Comparison of ENCODE assay signal across 8 cellular contexts in the genomic region with DNA sequence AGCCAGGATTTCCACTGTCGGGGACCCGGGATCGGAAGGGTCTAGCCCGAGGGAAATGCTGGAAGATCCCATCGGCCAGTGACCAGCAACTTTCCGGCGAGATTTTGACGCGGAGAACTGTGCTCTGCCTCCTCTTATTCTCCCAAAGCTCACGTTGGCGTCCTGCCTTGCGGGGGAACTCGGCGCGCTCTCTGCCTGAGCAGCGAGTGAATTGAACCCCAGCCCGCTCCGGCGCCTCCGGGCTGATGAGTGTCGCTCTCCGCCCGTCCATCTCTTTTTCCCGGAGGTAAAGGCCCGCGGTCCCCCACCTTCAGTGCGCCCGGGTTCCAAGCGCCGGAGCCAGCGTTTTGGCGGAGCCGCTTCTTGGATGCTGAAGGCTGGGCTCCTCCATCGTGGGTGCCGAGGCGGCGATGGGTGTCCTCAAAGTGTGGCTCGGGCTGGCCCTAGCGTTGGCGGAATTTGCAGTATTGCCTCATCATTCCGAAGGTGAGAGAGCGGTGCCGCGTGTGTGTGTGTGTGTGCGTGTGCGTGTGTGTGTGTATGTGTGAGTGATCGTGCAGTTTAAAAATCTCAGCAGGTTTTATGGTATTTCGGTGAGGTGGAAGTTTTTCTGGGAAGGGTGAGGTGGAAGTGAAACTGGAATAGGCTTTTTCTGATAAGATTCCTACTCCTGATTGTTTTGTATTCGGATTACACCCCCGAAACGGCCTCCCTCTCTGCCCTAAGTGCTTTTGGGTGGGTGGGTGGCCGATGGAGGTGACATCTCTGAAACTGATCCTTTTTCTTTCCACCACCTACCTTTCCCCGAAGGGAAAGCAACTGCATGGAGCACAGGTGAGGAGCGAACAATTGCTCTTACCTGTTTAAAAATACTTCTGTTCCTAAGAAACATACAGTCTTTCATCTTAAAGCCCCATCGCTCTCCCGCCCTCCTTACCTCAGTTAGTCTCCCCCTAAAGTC. TPM values are rescaled to one million over a fixed set of nuclear protein-coding genes. Genes with fewer than 3 reads are reported as not detected.
DNase-seq lines count a peak whose midpoint lies in the region; ATAC-seq and TF ChIP-seq lines count a peak whose summit lies in the region.

No MANE protein-coding gene starts in this region.

- H3K27me3 ChIP-seq in AG04450 (ENCODE audit: control insufficient read depth, insufficient read depth, low read length): peaks cover 44% of the 10 kb centered on the region

- TF ChIP-seq CTCF in AG04450 (IDR thresholded peaks at IDR 0.05; ENCODE audit: low read depth, low read length) (no peak), GM13976 (IDR thresholded peaks at IDR 0.05; ENCODE audit: borderline replicate concordance, control extremely low read depth, extremely low read depth, insufficient read depth, missing control alignments) (no peak)

- DNase-seq in AG04450 (ENCODE audit: low read depth, low spot score) (no peak), GM13976 (ENCODE audit: low spot score) (peak; percentile 49), NCI-H2029 treated with DMSO at 0.1 percent for 48 hours (lab: John Stamatoyannopoulos, UW) (peak; percentile 53), head of caudate nucleus (peak; percentile 3 to 85 (median 60)), occipital lobe (lab: John Stamatoyannopoulos, UW) (peak; percentile 28), NCI-H774 (lab: John Stamatoyannopoulos, UW) (no peak)
- peak in 1 of 2 donors; percentile 44 for DNase-seq in activated naive CD4-positive, alpha-beta T cell treated with anti-CD3 and anti-CD28 coated beads, Interleukin-2, amount 50 U/mL, for 72 hours (ENCODE audit: low spot score in 2 of 2)

- peaks cover 12 to 15% of the 10 kb centered on the region in 2 donors for H3K36me3 Mint-ChIP-seq in activated naive CD4-positive, alpha-beta T cell treated with anti-CD3 and anti-CD28 coated beads, Interleukin-2, amount 50 U/mL, for 72 hours

- CTCF ChIA-PET in AG04450 (lab: Charles Lee): interaction anchor here (0.6 kb wide), 1 partner anchor 1093 kb away, joined by 4 read pairs; no protein-coding TSS in a partner anchor

- no peaks in the 10 kb centered on the region for H3K9me3 Mint-ChIP-seq in activated naive CD4-positive, alpha-beta T cell treated with anti-CD3 and anti-CD28 coated beads, Interleukin-2, amount 50 U/mL, for 72 hours

- peak; percentile 36 to 53 for ATAC-seq in activated naive CD4-positive, alpha-beta T cell treated with anti-CD3 and anti-CD28 coated beads, Interleukin-2, amount 50 U/mL, for 72 hours
- no peak for ATAC-seq in HG03457 (IDR thresholded peaks at IDR 0.05; ENCODE audit: unreplicated experiment)

- peaks cover 9% of the 10 kb centered on the region; the same call in 1 of the 2 replicates for H3K9me3 ChIP-seq in AG04450 (ENCODE audit: control insufficient read depth, insufficient read depth, low read length)

- in situ Hi-C loops in GM13976 (cut with MboI; ENCODE audit: low sequenced_read_pairs, unreplicated experiment): no loop called here

- POLR2A ChIA-PET in AG04450 (lab: Yijun Ruan, JAX): no interaction called here

- H3K27ac ChIP-seq in AG04450 (ENCODE audit: low read depth, low read length): no peak overlapping the region

- no peak overlapping the region for H3K27ac Mint-ChIP-seq in activated naive CD4-positive, alpha-beta T cell treated with anti-CD3 and anti-CD28 coated beads, Interleukin-2, amount 50 U/mL, for 72 hours

- H3K4me3 ChIP-seq in AG04450 (ENCODE audit: low read depth, low read length): peak overlapping the region; percentile 59

- intact Hi-C loops in head of caudate nucleus (cut with DNase I): no loop called here

RNA-seq across cellular contexts. Expression of gene FRAS1, which starts 0.8 kb away (rescaled TPM):
- polyA plus RNA-seq in AG04450 (2011; rRNA removed): under 0.01 and 0.21 TPM in 2 replicates
- polyA minus RNA-seq in AG04450 (2011; rRNA and poly(A)+ RNA removed): 0.09 TPM in 1 of 2 replicates, not detected in the other
- under 1 TPM in 1 of 2 donors, not detected in 1; 0.06 TPM for total RNA-seq in activated naive CD4-positive, alpha-beta T cell treated with anti-CD3 and anti-CD28 coated beads, Interleukin-2, amount 50 U/mL, for 72 hours
- total RNA-seq in occipital lobe: 7.0 TPM

Comparison
In these comparisons a context has a peak if more than half of its experiments do, and no peak if none do; other contexts are left out.
1. DNase-seq: peak in GM13976 (single experiment), NCI-H2029 treated with DMSO at 0.1 percent for 48 hours (single experiment), head of caudate nucleus (42 of 42) and occipital lobe (single experiment); none in AG04450 (single experiment) and NCI-H774 (single experiment).